Comparison of ENCODE assay signal across 10 cellular contexts in the genomic region with DNA sequence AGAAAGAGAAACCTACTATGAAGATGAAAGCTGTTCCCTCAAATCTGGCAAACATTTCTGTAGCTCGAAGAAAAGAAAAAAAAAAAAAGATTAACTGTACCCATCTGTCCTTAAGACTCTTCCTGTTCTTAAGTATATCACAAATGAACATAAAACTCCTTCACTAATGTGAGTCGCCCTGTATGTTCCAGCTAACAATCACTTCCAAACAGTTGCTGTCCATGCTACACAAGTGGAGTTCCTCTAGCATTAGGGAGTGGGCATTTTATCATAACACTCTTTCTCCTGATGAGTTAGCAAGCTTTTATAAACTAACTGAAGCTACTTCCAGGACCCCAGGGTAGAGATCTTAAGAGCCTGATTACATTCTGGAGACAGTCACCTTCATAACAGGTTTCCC. TPM values are rescaled to one million over a fixed set of nuclear protein-coding genes. Genes with fewer than 3 reads are reported as not detected.
DNase-seq lines count a peak whose midpoint lies in the region; ATAC-seq and TF ChIP-seq lines count a peak whose summit lies in the region.
"Had no signal": no experiment of that assay in that cellular context is flagged by ENCODE, and none has a peak within 500 bp of the region (broad histone marks: within the 10 kb centered on the region; RNA-seq: fewer than 3 reads in every experiment).

No MANE protein-coding gene starts in this region.

- no peaks in the 10 kb centered on the region for H3K27me3 Mint-ChIP-seq in activated CD4-positive, alpha-beta T cell treated with anti-CD3 and anti-CD28 coated beads, Interleukin-2, amount 10 ng/mL, durations not matched to agents 24 days and 14 days

- H3K27ac ChIP-seq in psoas muscle, result no peak overlapping the region
- H3K27ac ChIP-seq: HL-60 had no signal

- H3K4me1 Mint-ChIP-seq in activated CD4-positive, alpha-beta T cell treated with anti-CD3 and anti-CD28 coated beads, Interleukin-2, amount 10 ng/mL, durations not matched to agents 24 days and 14 days, result peaks cover 58% of the 10 kb centered on the region

- peak overlapping the region; percentile 25 for H3K4me3 Mint-ChIP-seq in activated CD4-positive, alpha-beta T cell treated with anti-CD3 and anti-CD28 coated beads, Interleukin-2, amount 10 ng/mL, durations not matched to agents 24 days and 14 days

- H3K9me3 ChIP-seq in psoas muscle, result no peaks in the 10 kb centered on the region

- ATAC-seq in SK-N-SH treated with all-trans-retinoic acid at 6 μM for 48 hours, result peak; percentile 60
- ATAC-seq in psoas muscle, result peak in 1 of 4 donors; percentile 18
- ATAC-seq in left ventricle myocardium superior, result no peak
- ATAC-seq: right cardiac atrium had no signal

- H3K4me1 ChIP-seq in psoas muscle, result peaks cover 76% of the 10 kb centered on the region

- no peak for DNase-seq in activated CD4-positive, alpha-beta T cell treated with anti-CD3 and anti-CD28 coated beads, Interleukin-2, amount 10 ng/mL, durations not matched to agents 24 days and 14 days
- DNase-seq in activated CD4-positive, alpha-beta T cell treated with anti-CD3 and anti-CD28 coated beads for 48 hours, result no peak
- peak; percentile 15 to 25 for DNase-seq in erythroblast (lab: John Stamatoyannopoulos, UW)
- DNase-seq in psoas muscle, result no peak
- DNase-seq in left ventricle myocardium superior, result no peak
- DNase-seq in cardiac septum (ENCODE audit: low spot score), result no peak
- no peak for DNase-seq in activated CD4-positive, alpha-beta T cell treated with anti-CD3 and anti-CD28 coated beads for 4 hours
- DNase-seq: right cardiac atrium had no signal

- H3K9me3 Mint-ChIP-seq in activated CD4-positive, alpha-beta T cell treated with anti-CD3 and anti-CD28 coated beads, Interleukin-2, amount 10 ng/mL, durations not matched to agents 24 days and 14 days, result no peaks in the 10 kb centered on the region

- no peak overlapping the region for H3K27ac Mint-ChIP-seq in activated CD4-positive, alpha-beta T cell treated with anti-CD3 and anti-CD28 coated beads, Interleukin-2, amount 10 ng/mL, durations not matched to agents 24 days and 14 days

- TF ChIP-seq POLR2A in erythroblast (IDR thresholded peaks at IDR 0.05; ENCODE audit: low read length), result no peak

- intact Hi-C loops in activated CD4-positive, alpha-beta T cell treated with anti-CD3 and anti-CD28 coated beads, Interleukin-2, amount 10 ng/mL, durations not matched to agents 24 days and 14 days (cut with micrococcal nuclease), result no loop called here
- intact Hi-C loops in psoas muscle (cut with DNase I) (loop anchor here in 1 of 2 donors (10.0 kb wide), 1 partner anchor 55 kb away; no protein-coding TSS in a partner anchor), left ventricle myocardium superior (cut with micrococcal nuclease) (no loop called here), cardiac septum (cut with DNase I) (no loop called here)

- peak overlapping the region; percentile 31 for H3K4me3 ChIP-seq in psoas muscle

- TF ChIP-seq CTCF in psoas muscle (IDR thresholded peaks at IDR 0.05), result no peak

- no peaks in the 10 kb centered on the region for H3K27me3 ChIP-seq in psoas muscle (ENCODE audit: insufficient read depth in 3 of 3, low read length in 2 of 3)

- H3K36me3 Mint-ChIP-seq in activated CD4-positive, alpha-beta T cell treated with anti-CD3 and anti-CD28 coated beads, Interleukin-2, amount 10 ng/mL, durations not matched to agents 24 days and 14 days (ENCODE audit: low read depth), result peaks cover 29% of the 10 kb centered on the region

- 9 to 24% (median 17%) methylated on average over 2 of the region's 2 CpGs for WGBS in psoas muscle, 3 donors

- peaks cover 0 to 4% of the 10 kb centered on the region in 2 donors for H3K36me3 ChIP-seq in psoas muscle (ENCODE audit: insufficient read depth in 1 of 2, low read depth in 1 of 2)

TF ChIP-seq in SK-N-SH treated with all-trans-retinoic acid at 6 μM for 48 hours, 23 proteins besides CTCF, POLR2A, EP300 and RAD21:
- TF ChIP-seq ARNTL (CRISPR knock-in tag; IDR thresholded peaks at IDR 0.05; ENCODE audit: borderline replicate concordance, low read depth) (no peak), ZNF8 (CRISPR knock-in tag; IDR thresholded peaks at IDR 0.05) (no peak), GLIS3 (CRISPR knock-in tag; IDR thresholded peaks at IDR 0.05) (no peak), ZC3H10 (CRISPR knock-in tag; IDR thresholded peaks at IDR 0.05) (no peak), ZFP30 (CRISPR knock-in tag; IDR thresholded peaks at IDR 0.05) (no peak), TOX (CRISPR knock-in tag; IDR thresholded peaks at IDR 0.05; ENCODE audit: borderline replicate concordance) (no peak)
- TF ChIP-seq, protein P1, sequence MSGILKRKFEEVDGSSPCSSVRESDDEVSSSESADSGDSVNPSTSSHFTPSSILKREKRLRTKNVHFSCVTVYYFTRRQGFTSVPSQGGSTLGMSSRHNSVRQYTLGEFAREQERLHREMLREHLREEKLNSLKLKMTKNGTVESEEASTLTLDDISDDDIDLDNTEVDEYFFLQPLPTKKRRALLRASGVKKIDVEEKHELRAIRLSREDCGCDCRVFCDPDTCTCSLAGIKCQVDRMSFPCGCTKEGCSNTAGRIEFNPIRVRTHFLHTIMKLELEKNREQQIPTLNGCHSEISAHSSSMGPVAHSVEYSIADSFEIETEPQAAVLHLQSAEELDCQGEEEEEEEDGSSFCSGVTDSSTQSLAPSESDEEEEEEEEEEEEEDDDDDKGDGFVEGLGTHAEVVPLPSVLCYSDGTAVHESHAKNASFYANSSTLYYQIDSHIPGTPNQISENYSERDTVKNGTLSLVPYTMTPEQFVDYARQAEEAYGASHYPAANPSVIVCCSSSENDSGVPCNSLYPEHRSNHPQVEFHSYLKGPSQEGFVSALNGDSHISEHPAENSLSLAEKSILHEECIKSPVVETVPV (CRISPR knock-in tag; IDR thresholded peaks at IDR 0.05), result no peak
- TF ChIP-seq, protein P2, sequence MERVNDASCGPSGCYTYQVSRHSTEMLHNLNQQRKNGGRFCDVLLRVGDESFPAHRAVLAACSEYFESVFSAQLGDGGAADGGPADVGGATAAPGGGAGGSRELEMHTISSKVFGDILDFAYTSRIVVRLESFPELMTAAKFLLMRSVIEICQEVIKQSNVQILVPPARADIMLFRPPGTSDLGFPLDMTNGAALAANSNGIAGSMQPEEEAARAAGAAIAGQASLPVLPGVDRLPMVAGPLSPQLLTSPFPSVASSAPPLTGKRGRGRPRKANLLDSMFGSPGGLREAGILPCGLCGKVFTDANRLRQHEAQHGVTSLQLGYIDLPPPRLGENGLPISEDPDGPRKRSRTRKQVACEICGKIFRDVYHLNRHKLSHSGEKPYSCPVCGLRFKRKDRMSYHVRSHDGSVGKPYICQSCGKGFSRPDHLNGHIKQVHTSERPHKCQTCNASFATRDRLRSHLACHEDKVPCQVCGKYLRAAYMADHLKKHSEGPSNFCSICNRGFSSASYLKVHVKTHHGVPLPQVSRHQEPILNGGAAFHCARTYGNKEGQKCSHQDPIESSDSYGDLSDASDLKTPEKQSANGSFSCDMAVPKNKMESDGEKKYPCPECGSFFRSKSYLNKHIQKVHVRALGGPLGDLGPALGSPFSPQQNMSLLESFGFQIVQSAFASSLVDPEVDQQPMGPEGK (CRISPR knock-in tag; IDR thresholded peaks at IDR 0.05; ENCODE audit: borderline replicate concordance), result no peak

RNA-seq across cellular contexts. Expression of a gene that starts 5.8 kb away (rescaled TPM):
- 92.6 and 97.3 TPM in 2 replicates for total RNA-seq in activated CD4-positive, alpha-beta T cell treated with anti-CD3 and anti-CD28 coated beads, Interleukin-2, amount 10 ng/mL, durations not matched to agents 24 days and 14 days
- total RNA-seq in psoas muscle (100 to 1,000 TPM; 103 to 173 (median 126) TPM), left ventricle myocardium superior (77.5 TPM), cardiac septum (66.0 TPM)
- 100 to 1,000 TPM; 109 to 218 (median 128) TPM for polyA plus RNA-seq in psoas muscle

Comparison
In these comparisons a context has a peak if more than half of its experiments do, and no peak if none do; other contexts are left out.
1. DNase-seq: peak in erythroblast (2 of 2); none in activated CD4-positive, alpha-beta T cell treated with anti-CD3 and anti-CD28 coated beads, Interleukin-2, amount 10 ng/mL, durations not matched to agents 24 days and 14 days (single experiment), activated CD4-positive, alpha-beta T cell treated with anti-CD3 and anti-CD28 coated beads for 48 hours (single experiment), psoas muscle (0 of 2), left ventricle myocardium superior (single experiment), cardiac septum (single experiment) and activated CD4-positive, alpha-beta T cell treated with anti-CD3 and anti-CD28 coated beads for 4 hours (0 of 2).